8 cellular contexts compared by ENCODE assay signal in genomic region chr4:73836373-73837269, GRCh38. TPM values are rescaled to one million over a fixed set of nuclear protein-coding genes. Genes with fewer than 3 reads are reported as not detected.
DNase-seq lines count a peak whose midpoint lies in the region; ATAC-seq, FAIRE-seq and TF ChIP-seq lines count a peak whose summit lies in the region.

Gene CXCL6 (plus strand): TSS chr4:73836678. CDS start chr4:73836751, 73 bp downstream.

- CTCF ChIA-PET in A549 (lab: Yijun Ruan, JAX): no interaction called here

- peak within 1 kb of the TSS; percentile 53 for H3K4me2 ChIP-seq in A549

- no peak for TF ChIP-seq CTCF in A549 (IDR thresholded peaks at IDR 0.05)
- no peak for TF ChIP-seq CTCF in epithelial cell of proximal tubule (conservative IDR thresholded peaks at IDR 0.05; ENCODE audit: low read depth, low read length)

- peak in 1 of 2 experiments; percentile 56; a peak in 1 of 6 replicates for ATAC-seq in A549

- POLR2A ChIA-PET in A549 (lab: Yijun Ruan, JAX): no interaction called here

- peak within 1 kb of the TSS in 1 of 2 experiments; percentile 64; a peak in 2 of 6 replicates for H3K27ac ChIP-seq in A549
- H3K27ac ChIP-seq in mucosa of rectum (ENCODE audit: low read depth in 2 of 2, low read length in 2 of 2): no peak within 1 kb of the TSS
- peak within 1 kb of the TSS in 1 of 2 donors; percentile 32 for H3K27ac ChIP-seq in small intestine (ENCODE audit: low read depth in 1 of 2, low read length in 1 of 2)

- no peak for TF ChIP-seq EP300 in A549 (IDR thresholded peaks at IDR 0.05)

- TF ChIP-seq RAD21 in A549 (conservative IDR thresholded peaks at IDR 0.05 in 1 of 2, IDR thresholded peaks at IDR 0.05 in 1 of 2): no peak

- WGBS in A549 (ENCODE audit: missing lambda C conversion rate): 58% methylated on average over 39 of the region's 41 CpGs
- WGBS in small intestine, 3 donors: 5 to 8% (median 7%) methylated on average over 38 to 41 of the region's 41 CpGs

- H3K9me3 ChIP-seq in A549 (no peaks in the 10 kb centered on the region), mucosa of rectum (ENCODE audit: control insufficient read depth in 2 of 2, low read length in 2 of 2) (no peaks in the 10 kb centered on the region), HAP-1 (no peaks in the 10 kb centered on the region), small intestine (ENCODE audit: control insufficient read depth, low read depth) (no peaks in the 10 kb centered on the region)

- DNase-seq in A549 (ENCODE audit: low read depth in 1 of 2, low spot score in 1 of 2): no peak
- DNase-seq in HuH-7 (ENCODE audit: low spot score): peak; percentile 37
- DNase-seq in epithelial cell of proximal tubule (ENCODE audit: low read depth): no peak
- no peak for DNase-seq in HAP-1 (ENCODE audit: low spot score in 2 of 2)
- DNase-seq in effector CD4-positive, alpha-beta T cell: no peak
- no peak for DNase-seq in small intestine
- DNase-seq in NCI-H1436 (lab: John Stamatoyannopoulos, UW): no peak

- H3K36me3 ChIP-seq in mucosa of rectum (ENCODE audit: control insufficient read depth in 2 of 2, insufficient read depth in 2 of 2, low read length in 2 of 2): no peaks in the 10 kb centered on the region
- no peaks in the 10 kb centered on the region for H3K36me3 ChIP-seq in HAP-1 (replicated peaks)
- no peaks in the 10 kb centered on the region for H3K36me3 ChIP-seq in small intestine (ENCODE audit: control insufficient read depth in 2 of 2, insufficient read depth in 2 of 2, low read length in 2 of 2)

- no peak for TF ChIP-seq POLR2A in A549 (IDR thresholded peaks at IDR 0.05; ENCODE audit: low read length)

- H3K27me3 ChIP-seq in mucosa of rectum (ENCODE audit: control insufficient read depth in 2 of 2, insufficient read depth in 2 of 2, low read length in 2 of 2) (no peaks in the 10 kb centered on the region), HAP-1 (ENCODE audit: low read depth) (no peaks in the 10 kb centered on the region; the same call in 1 of the 2 replicates), small intestine (ENCODE audit: control insufficient read depth in 2 of 2, insufficient read depth in 2 of 2, low read length in 2 of 2) (peaks cover 0 to 4% of the 10 kb centered on the region in 2 donors)

- H3K4me3 ChIP-seq in A549: peak within 1 kb of the TSS; percentile 18; the same call in 1 of the 3 replicates
- peak within 1 kb of the TSS; percentile 56 for H3K4me3 ChIP-seq in epithelial cell of proximal tubule (ENCODE audit: low read depth, low read length)
- peak within 1 kb of the TSS; percentile 46 to 64 for H3K4me3 ChIP-seq in mucosa of rectum (ENCODE audit: low read length in 2 of 2)
- H3K4me3 ChIP-seq in HAP-1: no peak within 1 kb of the TSS
- H3K4me3 ChIP-seq in small intestine (ENCODE audit: low read depth in 1 of 2, low read length in 2 of 2): peak within 1 kb of the TSS in 1 of 2 donors; percentile 12

- no peaks in the 10 kb centered on the region for H3K4me1 ChIP-seq in A549
- H3K4me1 ChIP-seq in mucosa of rectum (ENCODE audit: control insufficient read depth in 2 of 2, insufficient read depth in 2 of 2, low read length in 2 of 2): no peaks in the 10 kb centered on the region
- no peaks in the 10 kb centered on the region for H3K4me1 ChIP-seq in HAP-1
- no peaks in the 10 kb centered on the region for H3K4me1 ChIP-seq in small intestine (ENCODE audit: control insufficient read depth in 2 of 2, insufficient read depth in 1 of 2, low read depth in 1 of 2, low read length in 1 of 2)

- no peak for FAIRE-seq in A549 (lab: Jason Lieb, UNC)
- no peak for FAIRE-seq in small intestine (lab: Jason Lieb, UNC)

- H3K9ac ChIP-seq in mucosa of rectum (ENCODE audit: low read depth in 1 of 2, low read length in 2 of 2): peak within 1 kb of the TSS in 1 of 2 donors; percentile 14

- in situ Hi-C loops in HAP-1 (cut with MboI; ENCODE audit: low sequenced_read_pairs): no loop called here

TF ChIP-seq in A549, 52 proteins besides CTCF, POLR2A, EP300 and RAD21:
- TF ChIP-seq KDM1A (IDR thresholded peaks at IDR 0.05; ENCODE audit: low read depth) (no peak), RCOR1 (IDR thresholded peaks at IDR 0.05; ENCODE audit: low read depth, low read length) (no peak), HMGXB4 (CRISPR knock-in tag; IDR thresholded peaks at IDR 0.05; ENCODE audit: borderline replicate concordance) (no peak), POLR2AphosphoS2 (conservative IDR thresholded peaks at IDR 0.05; ENCODE audit: low read length) (no peak), MYC (IDR thresholded peaks at IDR 0.05; ENCODE audit: borderline replicate concordance, low read length) (no peak)

RNA-seq across cellular contexts. Expression of gene CXCL6, which starts in this region (rescaled TPM):
- polyA plus RNA-seq in A549 (2011; rRNA removed) (0.06 TPM in 1 of 2 replicates, not detected in the other), A549 (2017; fragmentation: RNase III; extraction: RNeasy Plus Mini Kit Qiagen cat#74134 plus additional on column Dnase treatment) (0.11 to 0.16 TPM in 2 of 3 replicates, not detected in the other), small intestine (1 to 10 TPM in 2 of 3 donors, not detected in 1; 1.6 to 5.9 TPM)
- 0.01 TPM in 1 of 2 replicates, not detected in the other for polyA plus RNA-seq in A549 (2012; cell fraction: cytosol; rRNA removed)
- polyA plus RNA-seq in A549 (2012; cell fraction: nucleus; rRNA removed): not detected in 2 replicates
- not detected in 2 replicates for polyA minus RNA-seq in A549 (2011; rRNA and poly(A)+ RNA removed)
- total RNA-seq in epithelial cell of proximal tubule: 7.2 and 17.1 TPM in 2 replicates
